In the genomic region with DNA sequence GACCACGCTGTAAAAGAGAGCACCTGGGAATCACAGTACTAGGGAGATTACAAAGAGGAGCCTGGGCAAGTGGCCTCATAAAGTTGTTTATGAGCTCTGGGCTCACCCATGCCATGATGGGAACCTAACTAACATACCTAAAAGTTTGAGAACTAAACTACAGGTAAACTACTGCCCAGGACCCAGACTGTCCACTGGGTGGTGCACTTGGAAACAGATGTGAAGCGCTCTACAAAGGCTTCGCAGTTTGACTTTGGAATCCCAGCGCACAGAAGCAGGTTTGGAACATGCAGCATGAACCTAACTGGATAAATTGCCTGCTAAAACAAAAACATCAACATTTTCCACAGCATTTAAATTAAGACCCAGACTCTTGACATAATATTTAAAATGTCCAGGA, we compare ENCODE assay signal across 10 cellular contexts.
DNase-seq lines count a peak whose midpoint lies in the region; FAIRE-seq and TF ChIP-seq lines count a peak whose summit lies in the region.
"Had no signal": no experiment of that assay in that cellular context is flagged by ENCODE, and none has a peak within 500 bp of the region (broad histone marks: within the 10 kb centered on the region; RNA-seq: fewer than 3 reads in every experiment).

No MANE protein-coding gene starts in this region.

- no peaks in the 10 kb centered on the region for H3K79me2 ChIP-seq in astrocyte (ENCODE audit: insufficient read depth, low read length)

- no peak overlapping the region for H3K4me3 ChIP-seq in HL-60 (replicated peaks; ENCODE audit: insufficient read depth, low read length)
- no peak overlapping the region for H3K4me3 ChIP-seq in astrocyte (ENCODE audit: insufficient read depth, low read depth, low read length)

- H3K36me3 Mint-ChIP-seq in astrocyte (ENCODE audit: low read depth, unreplicated experiment), result no peaks in the 10 kb centered on the region
- no peaks in the 10 kb centered on the region for H3K36me3 Mint-ChIP-seq in neural crest cell (ENCODE audit: low read depth)
- H3K36me3 Mint-ChIP-seq in immature natural killer cell, result no peaks in the 10 kb centered on the region

- no peaks in the 10 kb centered on the region for H3K4me1 ChIP-seq in astrocyte (ENCODE audit: insufficient read depth, low read length)

- H3K9me3 Mint-ChIP-seq in astrocyte (ENCODE audit: unreplicated experiment), result peaks cover 2% of the 10 kb centered on the region
- no peaks in the 10 kb centered on the region for H3K9me3 Mint-ChIP-seq in neural crest cell
- peaks cover 4 to 33% (median 6%) of the 10 kb centered on the region in 6 donors for H3K9me3 Mint-ChIP-seq in immature natural killer cell

- no peak for FAIRE-seq in astrocyte (lab: Jason Lieb, UNC)
- FAIRE-seq: A204.1 had no signal

- DNase-seq in DMS 273 (lab: John Stamatoyannopoulos, UW; ENCODE audit: unreplicated experiment), result peak; percentile 1
- DNase-seq in DMS 273 treated with DMSO at 0.1 percent for 48 hours (lab: John Stamatoyannopoulos, UW), result no peak
- DNase-seq in HL-60 (ENCODE audit: low read depth in 1 of 2, low spot score in 1 of 2), result peak in 1 of 2 experiments; percentile 24
- no peak for DNase-seq in astrocyte (ENCODE audit: low read depth)
- peak; percentile 20 for DNase-seq in neural crest cell (ENCODE audit: low read depth, low spot score)
- DNase-seq in immature natural killer cell, result no peak
- DNase-seq in NCI-H1048 (lab: John Stamatoyannopoulos, UW), result no peak
- no peak for DNase-seq in NCI-H2227 (lab: John Stamatoyannopoulos, UW; ENCODE audit: unreplicated experiment)
- DNase-seq: stimulated activated CD4-positive, alpha-beta T cell treated with anti-CD3 and anti-CD28 coated beads, Interleukin-4, amount 100 ng/mL, for 1 hour had no signal

- TF ChIP-seq CTCF in HL-60 (IDR thresholded peaks at IDR 0.05; ENCODE audit: insufficient read depth, low read length) (peak; percentile 17), astrocyte (IDR thresholded peaks at IDR 0.05; ENCODE audit: insufficient read depth, low read depth, low read length) (peak; percentile 12), neural crest cell (conservative IDR thresholded peaks at IDR 0.05) (peak; percentile 75)

- H3K4me1 Mint-ChIP-seq in astrocyte (ENCODE audit: low read depth, unreplicated experiment), result peaks cover 2% of the 10 kb centered on the region
- no peaks in the 10 kb centered on the region for H3K4me1 Mint-ChIP-seq in neural crest cell
- H3K4me1 Mint-ChIP-seq in immature natural killer cell, result no peaks in the 10 kb centered on the region

- no peaks in the 10 kb centered on the region for H3K27me3 Mint-ChIP-seq in astrocyte (ENCODE audit: low read depth, unreplicated experiment)
- H3K27me3 Mint-ChIP-seq in neural crest cell (ENCODE audit: low read depth), result peaks cover 58% of the 10 kb centered on the region
- H3K27me3 Mint-ChIP-seq in immature natural killer cell (ENCODE audit: low read depth in 3 of 3), result peaks cover 0 to 3% (median 0%) of the 10 kb centered on the region in 3 donors

- no peak overlapping the region for H3K4me2 ChIP-seq in astrocyte (ENCODE audit: low read length)

- H3K27ac Mint-ChIP-seq in astrocyte (ENCODE audit: unreplicated experiment), result no peak overlapping the region
- no peak overlapping the region for H3K27ac Mint-ChIP-seq in neural crest cell (ENCODE audit: unreplicated experiment)
- no peak overlapping the region for H3K27ac Mint-ChIP-seq in immature natural killer cell

- no peak overlapping the region for H3K27ac ChIP-seq in HL-60 (replicated peaks)
- H3K27ac ChIP-seq in astrocyte (ENCODE audit: low read depth, low read length), result no peak overlapping the region

- no peak overlapping the region for H2AFZ ChIP-seq in astrocyte (ENCODE audit: low read depth, low read length)

- peaks cover 2% of the 10 kb centered on the region for H3K27me3 ChIP-seq in HL-60 (ENCODE audit: insufficient read depth, poor library complexity, severe bottlenecking)
- H3K27me3 ChIP-seq in astrocyte (ENCODE audit: insufficient read depth, low read length), result no peaks in the 10 kb centered on the region

- H3K9me3 ChIP-seq in astrocyte (ENCODE audit: insufficient read depth, low read depth, low read length), result no peaks in the 10 kb centered on the region

- H3K36me3 ChIP-seq in astrocyte (ENCODE audit: insufficient read depth, low read length), result no peaks in the 10 kb centered on the region

- no peak overlapping the region for H3K9ac ChIP-seq in astrocyte (ENCODE audit: low read length)

- no peaks in the 10 kb centered on the region for H4K20me1 ChIP-seq in astrocyte (ENCODE audit: insufficient read depth, low read length)

- no peak overlapping the region for H3K4me3 Mint-ChIP-seq in astrocyte (ENCODE audit: unreplicated experiment)
- H3K4me3 Mint-ChIP-seq in neural crest cell, result no peak overlapping the region
- H3K4me3 Mint-ChIP-seq in immature natural killer cell, result no peak overlapping the region

Comparison
In these comparisons a context has a peak if more than half of its experiments do, and no peak if none do; other contexts are left out.
1. DNase-seq: peak in DMS 273 (single experiment) and neural crest cell (single experiment); none in DMS 273 treated with DMSO at 0.1 percent for 48 hours (single experiment), astrocyte (single experiment), immature natural killer cell (0 of 3), NCI-H1048 (single experiment) and NCI-H2227 (single experiment).
2. CTCF ChIP-seq: peak in every context shown above with its lines; median percentile 75 in neural crest cell; 17 in HL-60; 12 in astrocyte.